Comparison of ENCODE assay signal across 17 cellular contexts in the genomic region with DNA sequence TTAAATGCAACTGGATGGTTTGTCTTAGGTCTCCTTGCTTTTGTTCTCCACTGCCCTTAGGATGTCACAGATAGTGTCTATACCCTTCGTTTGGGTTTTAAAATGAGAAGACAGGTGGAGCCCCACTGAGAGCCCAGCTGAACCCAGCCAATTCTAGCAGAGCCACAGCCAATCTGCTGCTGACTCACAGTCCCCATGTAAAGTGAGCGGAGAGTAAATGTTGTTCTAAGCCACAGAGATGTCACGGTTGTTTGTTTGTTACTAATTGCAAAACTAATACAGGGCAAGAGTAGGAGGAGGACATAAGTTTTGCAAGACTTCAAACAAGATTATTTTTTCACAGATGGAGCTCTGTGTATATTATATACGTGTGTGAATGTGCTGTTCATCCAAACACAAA. TPM values are rescaled to one million over a fixed set of nuclear protein-coding genes. Genes with fewer than 3 reads are reported as not detected.
"Had no signal": no experiment of that assay in that cellular context is flagged by ENCODE, and none has a peak within 500 bp of the region (broad histone marks: within the 10 kb centered on the region; RNA-seq: fewer than 3 reads in every experiment).

No MANE protein-coding gene starts in this region.

- H3K36me3 Mint-ChIP-seq: type B pancreatic cell had no signal

- H3K27me3 Mint-ChIP-seq: type B pancreatic cell had no signal

- H3K9me3 Mint-ChIP-seq: type B pancreatic cell had no signal

- H3K4me3 Mint-ChIP-seq: type B pancreatic cell had no signal

- H3K27ac Mint-ChIP-seq: type B pancreatic cell had no signal

- DNase-seq: activated CD4-positive, alpha-beta T cell treated with anti-CD3 and anti-CD28 coated beads for 1 hour; activated CD4-positive, alpha-beta T cell treated with anti-CD3 and anti-CD28 coated beads, Interleukin-2, amount 50 U/mL, for 48 hours; activated gamma-delta T cell treated with Interleukin-2 at 50 U/mL for 16 hours; activated T-cell treated with anti-CD3 and anti-CD28 coated beads, Interleukin-2, amount 50 U/mL, for 48 hours; esophagus squamous epithelium; foreskin melanocyte; heart left ventricle; islet precursor cell; psoas muscle; stimulated activated CD4-positive, alpha-beta T cell treated with anti-CD3 and anti-CD28 coated beads, Interleukin-2, amount 100 ng/mL, for 24 hours; stimulated activated naive CD4-positive, alpha-beta T cell; T-helper 9 cell had no signal

- ATAC-seq: heart left ventricle, psoas muscle, sciatic nerve had no signal

RNA-seq across cellular contexts. Expression of gene AGXT2, which starts 50.5 kb away (rescaled TPM):
- total RNA-seq: ascending aorta, esophagus squamous epithelium, heart left ventricle, lower leg skin, osteoblast, psoas muscle, sciatic nerve had no signal
